ENCODE assay signal across 8 cellular contexts in genomic region chrX:151680805-151681204, GRCh38. TPM values are rescaled to one million over a fixed set of nuclear protein-coding genes. Genes with fewer than 3 reads are reported as not detected.
A peak's percentile ranks its signal among the peaks of the same experiment; 100 is the strongest.
DNase-seq lines count a peak whose midpoint lies in the region; ATAC-seq and TF ChIP-seq lines count a peak whose summit lies in the region.

No MANE protein-coding gene starts in this region.

- no peak overlapping the region for H3K27ac ChIP-seq in gastrocnemius medialis

- TF ChIP-seq POLR2A in gastrocnemius medialis (IDR thresholded peaks at IDR 0.05) = no peak

- DNase-seq in Right ventricle myocardium superior = no peak
- DNase-seq in Right ventricle myocardium inferior (ENCODE audit: missing footprints) = no peak
- DNase-seq in NCI-H82 (lab: John Stamatoyannopoulos, UW) = peak; percentile 84
- DNase-seq in activated T-cell treated with anti-CD3 and anti-CD28 coated beads for 4 hours = peak; percentile 44
- peak in 1 of 2 donors; percentile 3 for DNase-seq in foreskin fibroblast
- peak in 1 of 2 donors; percentile 13 for DNase-seq in gastrocnemius medialis
- DNase-seq in DMS79 (lab: John Stamatoyannopoulos, UW) = no peak

- intact Hi-C loops in Right ventricle myocardium superior (cut with DNase I) = loop anchor here (2.0 kb wide), 1 partner anchor 530 kb away; no protein-coding TSS in a partner anchor
- intact Hi-C loops in Right ventricle myocardium inferior (cut with DNase I) = loop anchor here (2.0 kb wide), 1 partner anchor 530 kb away; no protein-coding TSS in a partner anchor
- intact Hi-C loops in gastrocnemius medialis (cut with DNase I; ENCODE audit: low total_unique reads) = loop anchor here (2.0 kb wide), 1 partner anchor 278 kb away; no protein-coding TSS in a partner anchor

- H3K36me3 ChIP-seq in gastrocnemius medialis = no peaks in the 10 kb centered on the region

- ATAC-seq in Right ventricle myocardium superior (ENCODE audit: poor library complexity) (peak; percentile 61), Right ventricle myocardium inferior (no peak), HG02870 (IDR thresholded peaks at IDR 0.05; ENCODE audit: unreplicated experiment) (peak; percentile 90), gastrocnemius medialis (no peak)

- in situ Hi-C loops in gastrocnemius medialis (cut with MboI; ENCODE audit: low sequenced_read_pairs in 4 of 4) = loop anchor here (10.0 to 25.0 kb wide), 2 partner anchors 519 to 526 kb away; no protein-coding TSS in a partner anchor

- H3K4me1 ChIP-seq in gastrocnemius medialis = no peaks in the 10 kb centered on the region

- no peaks in the 10 kb centered on the region for H3K27me3 ChIP-seq in gastrocnemius medialis

- H3K9me3 ChIP-seq in gastrocnemius medialis = no peaks in the 10 kb centered on the region

- H3K4me3 ChIP-seq in foreskin fibroblast (ENCODE audit: low read depth in 1 of 2, low read length in 2 of 2) (no peak overlapping the region), gastrocnemius medialis (no peak overlapping the region)

- peak; percentile 13 for TF ChIP-seq CTCF in foreskin fibroblast (IDR thresholded peaks at IDR 0.05; ENCODE audit: low read depth, low read length)
- TF ChIP-seq CTCF in gastrocnemius medialis (IDR thresholded peaks at IDR 0.05 in 4 of 5, conservative IDR thresholded peaks at IDR 0.05 in 1 of 5) = peak; percentile 26 to 57 (median 52)

RNA-seq across cellular contexts. Expression of gene PRRG3, which starts 14.5 kb away (rescaled TPM):
- total RNA-seq in Right ventricle myocardium superior (2.2 TPM), Right ventricle myocardium inferior (3.4 TPM), gastrocnemius medialis (under 1 TPM in 2 of 4 donors, not detected in 2; 0.04 to 0.39 TPM)

RNA-seq across cellular contexts. Expression of gene FATE1, which starts 35.0 kb away (rescaled TPM):
- total RNA-seq in Right ventricle myocardium superior (0.22 TPM), Right ventricle myocardium inferior (not detected), gastrocnemius medialis (not detected)

RNA-seq across cellular contexts. Expression of gene CNGA2, which starts 53.7 kb away (rescaled TPM):
- total RNA-seq in Right ventricle myocardium superior (not detected), Right ventricle myocardium inferior (not detected), gastrocnemius medialis (not detected)

Comparison
In these comparisons a context has a peak if more than half of its experiments do, and no peak if none do; other contexts are left out.
1. ATAC-seq: peak in Right ventricle myocardium superior (single experiment) and HG02870 (single experiment); none in Right ventricle myocardium inferior (single experiment) and gastrocnemius medialis (0 of 2).
2. DNase-seq: peak in NCI-H82 (single experiment) and activated T-cell treated with anti-CD3 and anti-CD28 coated beads for 4 hours (single experiment); none in Right ventricle myocardium superior (single experiment), Right ventricle myocardium inferior (single experiment) and DMS79 (single experiment).